Comparison of ENCODE assay signal across 22 cellular contexts in genomic region chr9:27400334-27400875, GRCh38.
DNase-seq lines count a peak whose midpoint lies in the region; ATAC-seq, FAIRE-seq and TF ChIP-seq lines count a peak whose summit lies in the region.
"Had no signal": no experiment of that assay in that cellular context is flagged by ENCODE, and none has a peak within 500 bp of the region (broad histone marks: within the 10 kb centered on the region; RNA-seq: fewer than 3 reads in every experiment).

No MANE protein-coding gene starts in this region.

- H3K9me2 ChIP-seq in OCI-LY7 (ENCODE audit: insufficient read depth, low read length): no peaks in the 10 kb centered on the region

- TF ChIP-seq CTCF in Caco-2 (IDR thresholded peaks at IDR 0.05; ENCODE audit: insufficient read depth in 1 of 2, low read depth in 1 of 2, low read length in 1 of 2, severe bottlenecking in 1 of 2, unreplicated experiment in 1 of 2) (no peak), foreskin keratinocyte (conservative IDR thresholded peaks at IDR 0.05) (no peak), nephron (IDR thresholded peaks at IDR 0.05; ENCODE audit: unreplicated experiment in 3 of 3) (no peak), OCI-LY7 (conservative IDR thresholded peaks at IDR 0.05; ENCODE audit: low read length) (no peak), pancreas (IDR thresholded peaks at IDR 0.05) (no peak)

- intact Hi-C loops in Caco-2 (cut with micrococcal nuclease; ENCODE audit: unreplicated experiment) (no loop called here), OCI-LY7 (cut with micrococcal nuclease; ENCODE audit: unreplicated experiment) (no loop called here), pancreas (cut with DNase I) (no loop called here), Right ventricle myocardium superior (cut with DNase I) (loop anchor here (10.0 kb wide), 1 partner anchor 124 kb away; the partner anchor contains the start of genes IFNK and MOB3B)

- no peak overlapping the region for H2AFZ ChIP-seq in OCI-LY7 (ENCODE audit: low read length)

- H3K27ac ChIP-seq in foreskin keratinocyte (peak overlapping the region; percentile 2), OCI-LY7 (ENCODE audit: low read depth, low read length, poor library complexity, severe bottlenecking) (no peak overlapping the region), pancreas (no peak overlapping the region)

- no peaks in the 10 kb centered on the region for H3K4me1 ChIP-seq in Caco-2
- peaks cover 25% of the 10 kb centered on the region for H3K4me1 ChIP-seq in foreskin keratinocyte
- H3K4me1 ChIP-seq in OCI-LY7 (ENCODE audit: insufficient read depth, low read length, poor library complexity, severe bottlenecking): no peaks in the 10 kb centered on the region
- no peaks in the 10 kb centered on the region for H3K4me1 ChIP-seq in pancreas

- no peak for FAIRE-seq in pancreas (lab: Jason Lieb, UNC)
- FAIRE-seq: H54, HepG2 had no signal

- H3K9me3 ChIP-seq in Caco-2: no peaks in the 10 kb centered on the region
- no peaks in the 10 kb centered on the region for H3K9me3 ChIP-seq in OCI-LY7 (ENCODE audit: low read length)
- no peaks in the 10 kb centered on the region for H3K9me3 ChIP-seq in pancreas

- peaks cover 12% of the 10 kb centered on the region for H3K4me1 Mint-ChIP-seq in Caco-2 (ENCODE audit: low read depth, unreplicated experiment)
- peaks cover 21% of the 10 kb centered on the region for H3K4me1 Mint-ChIP-seq in nephron

- CTCF ChIA-PET in Caco-2 (lab: Charles Lee): no interaction called here
- CTCF ChIA-PET in OCI-LY7 (lab: Charles Lee; ENCODE audit: unreplicated experiment): no interaction called here

- H3K4me3 ChIP-seq in Caco-2 (ENCODE audit: low read depth, low read length): no peak overlapping the region
- no peak overlapping the region for H3K4me3 ChIP-seq in OCI-LY7 (ENCODE audit: low read depth, low read length, poor library complexity, severe bottlenecking)
- no peak overlapping the region for H3K4me3 ChIP-seq in pancreas

- H3K4me3 Mint-ChIP-seq in Caco-2 (ENCODE audit: unreplicated experiment) (no peak overlapping the region), nephron (no peak overlapping the region)
- H3K4me3 Mint-ChIP-seq: CD14-positive monocyte, HFFc6 had no signal

- no peaks in the 10 kb centered on the region for H3K27me3 ChIP-seq in Caco-2 (replicated peaks; ENCODE audit: control insufficient read depth, insufficient read depth, low read length)
- no peaks in the 10 kb centered on the region for H3K27me3 ChIP-seq in foreskin keratinocyte
- no peaks in the 10 kb centered on the region for H3K27me3 ChIP-seq in pancreas

- no TSS peak for BruUV-seq in Caco-2 (replicated peaks; lab: Mats Ljungman, UMichigan)
- no TSS peak for BruUV-seq in OCI-LY7 (replicated peaks; lab: Mats Ljungman, UMichigan)

- H3K9me3 Mint-ChIP-seq in Caco-2 (ENCODE audit: unreplicated experiment): no peaks in the 10 kb centered on the region
- H3K9me3 Mint-ChIP-seq in nephron: peaks cover under 1% of the 10 kb centered on the region
- H3K9me3 Mint-ChIP-seq: HFFc6 had no signal

- H3K36me3 ChIP-seq in Caco-2 (ENCODE audit: control insufficient read depth, insufficient read depth, low read length) (no peaks in the 10 kb centered on the region), OCI-LY7 (ENCODE audit: insufficient read depth, low read length) (no peaks in the 10 kb centered on the region), pancreas (no peaks in the 10 kb centered on the region)

- no peaks in the 10 kb centered on the region for H4K20me1 ChIP-seq in OCI-LY7 (ENCODE audit: insufficient read depth, low read length)

- ATAC-seq in foreskin keratinocyte: peak; percentile 82
- no peak for ATAC-seq in pancreas
- no peak for ATAC-seq in Right ventricle myocardium superior (ENCODE audit: poor library complexity)
- ATAC-seq: HepG2, PC-3 had no signal

- no peak overlapping the region for H3K4me2 ChIP-seq in OCI-LY7 (ENCODE audit: low read length)

- WGBS in pancreas, 2 donors: 83 to 88% methylated on average over 3 of the region's 3 CpGs

- H3K27me3 Mint-ChIP-seq in Caco-2 (ENCODE audit: insufficient read depth, unreplicated experiment) (no peaks in the 10 kb centered on the region), nephron (ENCODE audit: low read depth) (no peaks in the 10 kb centered on the region)

- DNase-seq in Caco-2 (no peak), NCI-H345 (lab: John Stamatoyannopoulos, UW) (peak; percentile 31), foreskin keratinocyte (peak; percentile 63 to 87), OCI-LY7 (ENCODE audit: low spot score) (no peak), pancreas (no peak), Right ventricle myocardium superior (no peak)
- DNase-seq: ACHN, AML-193, DMS 273 treated with DMSO at 0.1 percent for 48 hours, GDM1, HFFc6, KBM-7, NCI-H1105 treated with DMSO at 0.1 percent for 48 hours, NCI-H2029, NCI-H510A, NCI-H82, PC-3, RPMI8226 had no signal

- no peaks in the 10 kb centered on the region for H3K79me2 ChIP-seq in OCI-LY7 (ENCODE audit: insufficient read depth, low read depth, low read length)

- POLR2A ChIA-PET in Caco-2 (lab: Charles Lee): no interaction called here
- POLR2A ChIA-PET in OCI-LY7 (lab: Charles Lee): interaction anchor here (0.6 to 0.7 kb wide), 2 partner anchors 44 to 369 kb away, joined by 3 read pairs; no protein-coding TSS in a partner anchor

- H3K36me3 Mint-ChIP-seq in Caco-2 (ENCODE audit: insufficient read depth, unreplicated experiment) (no peaks in the 10 kb centered on the region), nephron (ENCODE audit: low read depth) (peaks cover 9% of the 10 kb centered on the region)

- H3K27ac Mint-ChIP-seq in Caco-2 (ENCODE audit: unreplicated experiment) (peak overlapping the region; percentile 58), nephron (peak overlapping the region; percentile 35 to 51 (median 47))
- H3K27ac Mint-ChIP-seq: HFFc6 had no signal

Comparison
In these comparisons a context has a peak if more than half of its experiments do, and no peak if none do; other contexts are left out.
1. DNase-seq: peak in NCI-H345 (single experiment) and foreskin keratinocyte (2 of 2); none in Caco-2 (0 of 2), OCI-LY7 (single experiment), pancreas (0 of 6) and Right ventricle myocardium superior (single experiment).